In genomic region chr9:27118916-27119315, GRCh38 we compare ENCODE assay signal across 2 cellular contexts.
TF ChIP-seq lines count a peak whose summit lies in the region.

No MANE protein-coding gene starts in this region.

TF ChIP-seq in A549, 52 proteins besides CTCF, POLR2A, EP300 and RAD21:
- TF ChIP-seq FOSL2 (IDR thresholded peaks at IDR 0.05) (no peak), FOSL2 (CRISPR knock-in tag; IDR thresholded peaks at IDR 0.05) (0 out of 2 replicates have a peak, but pooled peaks have one; percentile 7), REST (IDR thresholded peaks at IDR 0.05) (no peak)

TF ChIP-seq in IMR-90, 13 proteins besides CTCF, POLR2A, EP300 and RAD21:
- TF ChIP-seq CHD1 (IDR thresholded peaks at IDR 0.05; ENCODE audit: low read depth, low read length): no peak
- no peak for TF ChIP-seq SMC3 (IDR thresholded peaks at IDR 0.05; ENCODE audit: low read depth, low read length)
- no peak for TF ChIP-seq ELK1 (IDR thresholded peaks at IDR 0.05; ENCODE audit: borderline replicate concordance, low read depth, low read length)
- TF ChIP-seq MAFK (IDR thresholded peaks at IDR 0.05; ENCODE audit: low read depth, low read length): no peak
- no peak for TF ChIP-seq MAZ (IDR thresholded peaks at IDR 0.05; ENCODE audit: borderline replicate concordance, low read depth, low read length)
